8 cellular contexts compared by ENCODE assay signal in the genomic region with DNA sequence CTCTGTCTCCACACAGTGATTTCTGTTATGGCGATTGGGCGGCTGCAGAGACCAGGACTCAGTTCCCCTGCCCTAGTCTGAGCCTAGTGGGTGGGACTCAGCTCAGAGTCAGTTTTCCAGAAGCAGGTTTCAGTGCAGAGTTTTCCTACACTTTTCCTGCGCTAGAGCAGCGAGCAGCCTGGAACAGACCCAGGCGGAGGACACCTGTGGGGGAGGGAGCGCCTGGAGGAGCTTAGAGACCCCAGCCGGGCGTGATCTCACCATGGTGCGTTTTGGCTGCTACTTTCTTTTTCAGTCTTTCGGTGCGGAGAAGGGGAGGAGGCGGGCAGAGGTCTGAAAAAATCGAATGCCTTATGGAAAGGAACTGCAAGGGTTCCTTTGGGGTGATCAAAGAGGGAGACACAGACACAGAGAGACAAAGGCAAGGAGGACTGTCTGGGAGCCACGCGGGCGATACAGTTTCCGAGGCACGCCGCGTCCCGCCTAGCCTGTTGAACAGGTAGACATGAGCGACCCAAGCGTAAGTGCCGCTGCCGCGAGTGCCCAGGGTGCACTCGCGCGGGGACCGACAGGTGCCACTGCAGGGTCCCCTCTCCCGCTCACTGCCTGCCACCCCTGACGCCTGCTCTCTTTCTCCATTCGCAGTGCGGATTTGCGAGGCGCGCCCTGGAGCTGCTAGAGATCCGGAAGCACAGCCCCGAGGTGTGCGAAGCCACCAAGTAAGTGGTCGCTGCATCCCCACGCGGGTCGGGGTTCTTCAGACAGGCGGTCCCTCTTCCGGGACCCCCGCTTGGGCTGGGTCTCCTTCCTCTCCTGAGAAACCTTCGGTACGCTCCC. TPM values are rescaled to one million over a fixed set of nuclear protein-coding genes. Genes with fewer than 3 reads are reported as not detected.
A peak's percentile ranks its signal among the peaks of the same experiment; 100 is the strongest.
DNase-seq lines count a peak whose midpoint lies in the region; ATAC-seq and TF ChIP-seq lines count a peak whose summit lies in the region.

A gene with protein sequence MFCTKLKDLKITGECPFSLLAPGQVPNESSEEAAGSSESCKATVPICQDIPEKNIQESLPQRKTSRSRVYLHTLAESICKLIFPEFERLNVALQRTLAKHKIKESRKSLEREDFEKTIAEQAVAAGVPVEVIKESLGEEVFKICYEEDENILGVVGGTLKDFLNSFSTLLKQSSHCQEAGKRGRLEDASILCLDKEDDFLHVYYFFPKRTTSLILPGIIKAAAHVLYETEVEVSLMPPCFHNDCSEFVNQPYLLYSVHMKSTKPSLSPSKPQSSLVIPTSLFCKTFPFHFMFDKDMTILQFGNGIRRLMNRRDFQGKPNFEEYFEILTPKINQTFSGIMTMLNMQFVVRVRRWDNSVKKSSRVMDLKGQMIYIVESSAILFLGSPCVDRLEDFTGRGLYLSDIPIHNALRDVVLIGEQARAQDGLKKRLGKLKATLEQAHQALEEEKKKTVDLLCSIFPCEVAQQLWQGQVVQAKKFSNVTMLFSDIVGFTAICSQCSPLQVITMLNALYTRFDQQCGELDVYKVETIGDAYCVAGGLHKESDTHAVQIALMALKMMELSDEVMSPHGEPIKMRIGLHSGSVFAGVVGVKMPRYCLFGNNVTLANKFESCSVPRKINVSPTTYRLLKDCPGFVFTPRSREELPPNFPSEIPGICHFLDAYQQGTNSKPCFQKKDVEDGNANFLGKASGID (plus strand): TSS at position 148 of the 837 bp plus-strand sequence. CDS start 30,020 bp downstream, outside the sequence.

- H3K9ac ChIP-seq in ES-I3 (ENCODE audit: low read depth, low read length): peak within 1 kb of the TSS; percentile 49; the same call in 1 of the 2 replicates
- no peak within 1 kb of the TSS for H3K9ac ChIP-seq in neural progenitor cell

- peaks cover 12% of the 10 kb centered on the region for H3F3A ChIP-seq in neural progenitor cell (ENCODE audit: low read depth)

- no peaks in the 10 kb centered on the region for H3K4me1 ChIP-seq in ES-I3 (ENCODE audit: insufficient read depth, low read length)
- peaks cover 5% of the 10 kb centered on the region for H3K4me1 ChIP-seq in neural progenitor cell

- H3K4me3 ChIP-seq in neural progenitor cell: peak within 1 kb of the TSS; percentile 72

- H3K79me2 ChIP-seq in neural progenitor cell (ENCODE audit: low read depth): no peaks in the 10 kb centered on the region

- peak; percentile 84 for DNase-seq in KBM-7
- peak; percentile 11 for DNase-seq in activated gamma-delta T cell treated with Interleukin-2 at 50 U/mL for 16 hours
- DNase-seq in glutamatergic neuron: peak; percentile 36
- DNase-seq in neural progenitor cell (ENCODE audit: low spot score): peak; percentile 77
- DNase-seq in SW480 (ENCODE audit: low spot score): no peak
- DNase-seq in T-helper 9 cell: no peak

- H3K9me3 ChIP-seq in ES-I3 (ENCODE audit: control insufficient read depth, insufficient read depth, low read length) (no peaks in the 10 kb centered on the region), neural progenitor cell (ENCODE audit: low read depth) (no peaks in the 10 kb centered on the region)

- no peak for TF ChIP-seq CTCF in glutamatergic neuron (IDR thresholded peaks at IDR 0.05; ENCODE audit: partially characterized antibody, unreplicated experiment)
- TF ChIP-seq CTCF in neural progenitor cell (IDR thresholded peaks at IDR 0.05): no peak

- no peak within 1 kb of the TSS for H3K27ac ChIP-seq in neural progenitor cell

- H3K27ac Mint-ChIP-seq in glutamatergic neuron (ENCODE audit: unreplicated experiment): no peak within 1 kb of the TSS
- peak within 1 kb of the TSS; percentile 76 for H3K27ac Mint-ChIP-seq in neural progenitor cell

- H3K4me2 ChIP-seq in neural progenitor cell: peak within 1 kb of the TSS; percentile 99

- H3K4me3 Mint-ChIP-seq in glutamatergic neuron (ENCODE audit: unreplicated experiment) (peak within 1 kb of the TSS; percentile 92), neural progenitor cell (peak within 1 kb of the TSS; percentile 96)

- peaks cover 97% of the 10 kb centered on the region for H3K27me3 ChIP-seq in neural progenitor cell

- peak; percentile 54 for ATAC-seq in GM21423 (IDR thresholded peaks at IDR 0.05; ENCODE audit: unreplicated experiment)

- H3K4me1 Mint-ChIP-seq in glutamatergic neuron (ENCODE audit: low read depth, unreplicated experiment): peaks cover 2% of the 10 kb centered on the region
- H3K4me1 Mint-ChIP-seq in neural progenitor cell: peaks cover 10% of the 10 kb centered on the region

- H3K27me3 Mint-ChIP-seq in glutamatergic neuron (ENCODE audit: unreplicated experiment) (peaks cover 15% of the 10 kb centered on the region), neural progenitor cell (ENCODE audit: insufficient read depth, low read depth) (no peaks in the 10 kb centered on the region)

- H4K20me1 ChIP-seq in neural progenitor cell (ENCODE audit: low read depth): no peaks in the 10 kb centered on the region

- peak within 1 kb of the TSS; percentile 100 for H2AFZ ChIP-seq in neural progenitor cell (replicated peaks)

- in situ Hi-C loops in KBM-7 (cut with MboI; ENCODE audit: low pct_unique_long_range_greater_than_20kb, low sequenced_read_pairs): no loop called here

- H3K9me3 Mint-ChIP-seq in glutamatergic neuron (ENCODE audit: unreplicated experiment): peaks cover 4% of the 10 kb centered on the region
- no peaks in the 10 kb centered on the region for H3K9me3 Mint-ChIP-seq in neural progenitor cell

- H3K36me3 ChIP-seq in ES-I3 (ENCODE audit: insufficient read depth, low read length) (no peaks in the 10 kb centered on the region), neural progenitor cell (no peaks in the 10 kb centered on the region)

- no peaks in the 10 kb centered on the region for H3K36me3 Mint-ChIP-seq in glutamatergic neuron (ENCODE audit: unreplicated experiment)
- H3K36me3 Mint-ChIP-seq in neural progenitor cell: no peaks in the 10 kb centered on the region

RNA-seq across cellular contexts. Expression of the gene that starts here (rescaled TPM):
- total RNA-seq in glutamatergic neuron (ENCODE audit: unreplicated experiment): not detected
- total RNA-seq in neural progenitor cell (ENCODE audit: low replicate concordance): 1.5 and 2.5 TPM in 2 replicates

Comparison
In these comparisons a context has a peak if more than half of its experiments do, and no peak if none do; other contexts are left out.
1. Peak in DNase-seq in glutamatergic neuron; RNA of the gene not detected or under 1 TPM.
2. DNase-seq: peak in KBM-7 (single experiment), activated gamma-delta T cell treated with Interleukin-2 at 50 U/mL for 16 hours (single experiment) and neural progenitor cell (single experiment); none in SW480 (single experiment) and T-helper 9 cell (single experiment).